10 cellular contexts compared by ENCODE assay signal in genomic region chr1:151673407-151673806, GRCh38. TPM values are rescaled to one million over a fixed set of nuclear protein-coding genes. Genes with fewer than 3 reads are reported as not detected.
"Had no signal": no experiment of that assay in that cellular context is flagged by ENCODE, and none has a peak within 500 bp of the region (broad histone marks: within the 10 kb centered on the region; RNA-seq: fewer than 3 reads in every experiment).

No MANE protein-coding gene starts in this region.

- H3K27me3 Mint-ChIP-seq: IgD-negative memory B cell had no signal

- H3K4me3 ChIP-seq: K562 had no signal

- DNase-seq: IMR-90, KBM-7, KG1 had no signal

- H3K27ac Mint-ChIP-seq: IgD-negative memory B cell had no signal

- FAIRE-seq: HepG2, HTR-8/SVneo, K562 had no signal

- H3K27ac ChIP-seq: HL-60 had no signal

- H3K4me3 Mint-ChIP-seq: IgD-negative memory B cell had no signal

- ATAC-seq: HepG2, K562 had no signal

RNA-seq across cellular contexts. Expression of gene CELF3, which starts 43.2 kb away (rescaled TPM):
- total RNA-seq: HepG2, HT1080, IMR-90, K562 had no signal
- polyA plus RNA-seq: HepG2, IgD-negative memory B cell, IMR-90, K562 had no signal

RNA-seq across cellular contexts. Expression of gene RIIAD1, which starts 47.9 kb away (rescaled TPM):
- total RNA-seq: HepG2, HT-29, HT1080, IMR-90, K562 had no signal
- polyA plus RNA-seq: HepG2, IgD-negative memory B cell, IMR-90, K562 had no signal
